ENCODE assay signal across 8 cellular contexts in genomic region chr5:88889165-88890069, GRCh38. TPM values are rescaled to one million over a fixed set of nuclear protein-coding genes. Genes with fewer than 3 reads are reported as not detected.
A peak's percentile ranks its signal among the peaks of the same experiment; 100 is the strongest.
DNase-seq lines count a peak whose midpoint lies in the region; ATAC-seq and TF ChIP-seq lines count a peak whose summit lies in the region.

No MANE protein-coding gene starts in this region.

- peaks cover under 1 to 9% (median 3%) of the 10 kb centered on the region in 7 donors for H3K4me1 Mint-ChIP-seq in naive thymus-derived CD4-positive, alpha-beta T cell

- DNase-seq in SK-MEL-5 (ENCODE audit: low read depth, low spot score) (peak; percentile 55), fibroblast of mammary gland (ENCODE audit: low read depth) (peak; percentile 34), globus pallidus (ENCODE audit: low spot score) (no peak)
- DNase-seq in naive thymus-derived CD4-positive, alpha-beta T cell = no peak
- no peak for DNase-seq in stimulated activated naive CD4-positive, alpha-beta T cell treated with Interleukin-2 at 50 U/mL for 16 hours (lab: John Stamatoyannopoulos, UW)

- H3K4me3 ChIP-seq in fibroblast of mammary gland (ENCODE audit: control insufficient read depth, low read depth, low read length) = peak overlapping the region; percentile 68
- H3K4me3 ChIP-seq in naive thymus-derived CD4-positive, alpha-beta T cell (ENCODE audit: low read length) = no peak overlapping the region

- in situ Hi-C loops in SK-MEL-5 (cut with HindIII; ENCODE audit: low pct_unique_long_range_greater_than_20kb, low sequenced_read_pairs) = no loop called here

- peak overlapping the region in 2 of 10 donors; percentile 11 to 21 for H3K4me3 Mint-ChIP-seq in naive thymus-derived CD4-positive, alpha-beta T cell

- H3K27me3 Mint-ChIP-seq in naive thymus-derived CD4-positive, alpha-beta T cell = peaks cover 33 to 72% (median 51%) of the 10 kb centered on the region in 5 donors

- H3K36me3 Mint-ChIP-seq in naive thymus-derived CD4-positive, alpha-beta T cell = no peaks in the 10 kb centered on the region

- H3K27me3 ChIP-seq in naive thymus-derived CD4-positive, alpha-beta T cell (ENCODE audit: control insufficient read depth in 2 of 2, insufficient read depth in 2 of 2, low read length in 2 of 2) = peaks cover 0 to 2% of the 10 kb centered on the region in 2 donors

- intact Hi-C loops in naive thymus-derived CD4-positive, alpha-beta T cell (cut with micrococcal nuclease) = loop anchor here in 1 of 2 donors (2.0 to 10.0 kb wide), 2 partner anchors 203 to 1105 kb away; no protein-coding TSS in a partner anchor

- H3K9me3 Mint-ChIP-seq in naive thymus-derived CD4-positive, alpha-beta T cell = peaks cover 0 to 1% (median 0%) of the 10 kb centered on the region in 11 donors

- ATAC-seq in GM18868 (IDR thresholded peaks at IDR 0.05; ENCODE audit: unreplicated experiment) (peak; percentile 41), HG02852 (IDR thresholded peaks at IDR 0.05; ENCODE audit: unreplicated experiment) (peak; percentile 43), HG02970 (IDR thresholded peaks at IDR 0.05; ENCODE audit: low FRiP score, unreplicated experiment) (no peak)
- ATAC-seq in naive thymus-derived CD4-positive, alpha-beta T cell = peak; percentile 54

- H3K27ac Mint-ChIP-seq in naive thymus-derived CD4-positive, alpha-beta T cell = no peak overlapping the region

- no peak for TF ChIP-seq CTCF in fibroblast of mammary gland (conservative IDR thresholded peaks at IDR 0.05; ENCODE audit: control insufficient read depth, insufficient read depth, low read depth, low read length)

- H3K4me1 ChIP-seq in naive thymus-derived CD4-positive, alpha-beta T cell (ENCODE audit: control insufficient read depth in 2 of 2, insufficient read depth in 2 of 2, low read length in 2 of 2) = peaks cover 0 to 3% of the 10 kb centered on the region in 2 donors

- POLR2A ChIA-PET in naive thymus-derived CD4-positive, alpha-beta T cell (lab: Charles Lee) = no interaction called here

- H3K36me3 ChIP-seq in naive thymus-derived CD4-positive, alpha-beta T cell (ENCODE audit: control insufficient read depth in 2 of 3, insufficient read depth in 3 of 3, low read length in 3 of 3) = no peaks in the 10 kb centered on the region

- no peaks in the 10 kb centered on the region for H3K9me3 ChIP-seq in naive thymus-derived CD4-positive, alpha-beta T cell (ENCODE audit: control insufficient read depth in 2 of 3, low read length in 3 of 3)

- CTCF ChIA-PET in naive thymus-derived CD4-positive, alpha-beta T cell (lab: Charles Lee) = no interaction called here

- H3K27ac ChIP-seq in naive thymus-derived CD4-positive, alpha-beta T cell (ENCODE audit: low read depth, low read length) = no peak overlapping the region

RNA-seq across cellular contexts. Expression of gene MEF2C, which starts 6.4 kb away (rescaled TPM):
- 34.2 and 35.1 TPM in 2 replicates for total RNA-seq in SK-MEL-5 (2014; rRNA removed; shearing (Covaris generic))
- polyA plus RNA-seq in SK-MEL-5 (2015; cell fraction: cytosol; rRNA removed) = 18.1 and 18.3 TPM in 2 replicates
- polyA plus RNA-seq in SK-MEL-5 (2015; cell fraction: nucleus; rRNA removed) = 12.2 and 16.3 TPM in 2 replicates
- 10 to 100 TPM in 1 of 5 experiments, 1 to 10 TPM in 3, under 1 TPM in 1; 0.07 to 40.0 (median 3.4) TPM for total RNA-seq in naive thymus-derived CD4-positive, alpha-beta T cell
- polyA plus RNA-seq in naive thymus-derived CD4-positive, alpha-beta T cell = under 1 TPM; 0.24 to 0.77 TPM

Comparison
In these comparisons a context has a peak if more than half of its experiments do, and no peak if none do; other contexts are left out.
1. DNase-seq: peak in SK-MEL-5 (single experiment) and fibroblast of mammary gland (single experiment); none in naive thymus-derived CD4-positive, alpha-beta T cell (0 of 9), stimulated activated naive CD4-positive, alpha-beta T cell treated with Interleukin-2 at 50 U/mL for 16 hours (single experiment) and globus pallidus (single experiment).